In the genomic region with DNA sequence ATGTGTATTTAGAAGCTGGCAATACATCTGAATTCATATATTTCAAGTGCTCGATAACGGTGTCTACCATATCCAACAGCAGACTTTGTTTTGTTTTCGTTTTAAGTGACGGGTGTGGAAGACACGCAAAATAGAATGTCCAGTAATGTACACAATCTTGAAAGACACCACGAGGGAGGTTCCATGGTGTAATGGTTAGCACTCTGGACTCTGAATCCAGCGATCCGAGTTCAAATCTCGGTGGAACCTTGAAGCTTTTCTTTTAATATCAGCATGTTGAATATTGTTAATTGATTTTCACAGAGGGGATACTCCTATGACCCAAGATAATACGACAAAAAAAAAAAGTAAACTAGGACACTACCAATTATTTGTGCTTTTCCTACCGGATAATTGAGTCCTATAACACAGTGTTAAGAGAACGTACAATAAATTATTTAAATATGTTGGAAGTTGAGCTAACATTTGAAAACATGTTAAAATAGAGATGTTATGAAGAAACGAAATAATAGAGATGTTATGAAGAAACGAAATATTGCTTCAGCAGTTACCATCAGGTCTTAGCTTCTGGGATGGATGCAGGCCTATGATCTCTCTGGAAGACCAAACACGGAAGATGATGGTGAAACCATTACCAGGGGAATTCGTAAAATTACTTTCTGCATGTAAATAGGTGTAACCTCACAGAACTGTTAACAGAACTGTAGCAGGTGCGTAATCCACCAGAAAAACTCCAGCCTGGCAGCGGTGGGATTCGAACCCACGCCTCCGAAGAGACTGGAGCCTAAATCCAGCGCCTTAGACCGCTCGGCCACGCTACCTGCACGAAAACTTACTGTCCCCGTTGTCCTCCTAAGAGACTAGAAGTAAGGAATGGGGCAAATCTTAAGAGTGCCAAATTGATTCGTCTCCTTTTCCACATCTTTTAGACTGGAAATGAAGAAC, we compare ENCODE assay signal across 8 cellular contexts. TPM values are rescaled to one million over a fixed set of nuclear protein-coding genes. Genes with fewer than 3 reads are reported as not detected.
DNase-seq lines count a peak whose midpoint lies in the region; ATAC-seq and TF ChIP-seq lines count a peak whose summit lies in the region.

No MANE protein-coding gene starts in this region.

- intact Hi-C loops in PC-3 (cut with micrococcal nuclease): loop anchor here (1.0 to 2.0 kb wide), 4 partner anchors 36 to 233 kb away; no protein-coding TSS in a partner anchor
- intact Hi-C loops in natural killer cell (cut with micrococcal nuclease): loop anchor here (1.0 to 5.0 kb wide), 6 partner anchors 19 to 205 kb away; no protein-coding TSS in a partner anchor

- H3K4me1 ChIP-seq in PC-3 (ENCODE audit: insufficient read depth, low read length): peaks cover 15% of the 10 kb centered on the region; the same call in 1 of the 2 replicates

- H3K36me3 Mint-ChIP-seq in activated T-cell treated with anti-CD3 and anti-CD28 coated beads, Interleukin-2, amount 50 U/mL, for 4 hours (ENCODE audit: insufficient read depth): no peaks in the 10 kb centered on the region
- H3K36me3 Mint-ChIP-seq in natural killer cell: peaks cover 12% of the 10 kb centered on the region

- H3K27ac Mint-ChIP-seq in natural killer cell: peak overlapping the region; percentile 98 to 100

- peaks cover 3% of the 10 kb centered on the region for H3F3A ChIP-seq in PC-3 (ENCODE audit: low read length, unreplicated experiment)

- peak overlapping the region; percentile 78 for H2AFZ ChIP-seq in PC-3 (ENCODE audit: low read length)

- no peaks in the 10 kb centered on the region for H3K9me3 Mint-ChIP-seq in activated T-cell treated with anti-CD3 and anti-CD28 coated beads, Interleukin-2, amount 50 U/mL, for 4 hours
- no peaks in the 10 kb centered on the region for H3K9me3 Mint-ChIP-seq in natural killer cell

- no peaks in the 10 kb centered on the region for H3K9me3 ChIP-seq in PC-3 (ENCODE audit: low read length)

- no peak for TF ChIP-seq RAD21 in Ishikawa (IDR thresholded peaks at IDR 0.05; ENCODE audit: low read depth)

- ATAC-seq in GM19035 (IDR thresholded peaks at IDR 0.05; ENCODE audit: unreplicated experiment): peak; percentile 43
- ATAC-seq in PC-3: peak; percentile 39
- peak; percentile 25 for ATAC-seq in activated T-cell treated with anti-CD3 and anti-CD28 coated beads, Interleukin-2, amount 50 U/mL, for 4 hours
- peak; percentile 59 to 83 (median 70) for ATAC-seq in natural killer cell

- POLR2A ChIA-PET in PC-3 (lab: Charles Lee; ENCODE audit: unreplicated experiment): interaction anchor here (0.6 to 1.7 kb wide), 3 partner anchors 53 to 275 kb away, joined by 3 to 6 read pairs (median 4); no protein-coding TSS in a partner anchor

- BruUV-seq in PC-3 (replicated peaks; lab: Mats Ljungman, UMichigan): no TSS peak

- peak overlapping the region; percentile 59 for H3K9ac ChIP-seq in PC-3 (ENCODE audit: low read length)

- H3K27me3 ChIP-seq in PC-3 (ENCODE audit: low read length): no peaks in the 10 kb centered on the region

- CTCF ChIA-PET in PC-3 (lab: Charles Lee): interaction anchor here (0.9 kb wide), 2 partner anchors 18 to 32 kb away, joined by 3 to 7 read pairs; partner anchors contain the start of gene ALOX12B

- peak overlapping the region; percentile 91 for H3K4me3 ChIP-seq in PC-3 (ENCODE audit: low read length)

- peak overlapping the region; percentile 28; the same call in 1 of the 2 replicates for H3K27ac ChIP-seq in PC-3 (ENCODE audit: low read length)

- H3K4me3 Mint-ChIP-seq in activated T-cell treated with anti-CD3 and anti-CD28 coated beads, Interleukin-2, amount 50 U/mL, for 4 hours: peak overlapping the region; percentile 85
- peak overlapping the region; percentile 93 for H3K4me3 Mint-ChIP-seq in natural killer cell

- H3K4me1 Mint-ChIP-seq in activated T-cell treated with anti-CD3 and anti-CD28 coated beads, Interleukin-2, amount 50 U/mL, for 4 hours (ENCODE audit: low read depth): peaks cover 59% of the 10 kb centered on the region
- H3K4me1 Mint-ChIP-seq in natural killer cell: peaks cover 62 to 65% of the 10 kb centered on the region in 2 donors

- no peaks in the 10 kb centered on the region for H3K36me3 ChIP-seq in PC-3 (ENCODE audit: low read depth, low read length)

- H3K9me2 ChIP-seq in PC-3 (replicated peaks; ENCODE audit: low read length): no peaks in the 10 kb centered on the region

- TF ChIP-seq EP300 in Ishikawa (IDR thresholded peaks at IDR 0.05; ENCODE audit: borderline replicate concordance): no peak; the same call in 1 of the 2 replicates

- H4K20me1 ChIP-seq in PC-3 (ENCODE audit: low read length): peaks cover 3% of the 10 kb centered on the region

- DNase-seq in AG08395 (ENCODE audit: low spot score) (peak; percentile 56), PC-3 (peak; percentile 93), fibroblast of gingiva (ENCODE audit: low read depth) (peak; percentile 90), natural killer cell (peak; percentile 79)
- peak; percentile 80 for DNase-seq in activated T-cell treated with anti-CD3 and anti-CD28 coated beads, Interleukin-2, amount 50 U/mL, for 4 hours
- DNase-seq in stimulated activated naive CD4-positive, alpha-beta T cell (lab: John Stamatoyannopoulos, UW): peak; percentile 74 to 95 (median 83)

- peaks cover 54% of the 10 kb centered on the region for H3K27me3 Mint-ChIP-seq in activated T-cell treated with anti-CD3 and anti-CD28 coated beads, Interleukin-2, amount 50 U/mL, for 4 hours (ENCODE audit: low read depth)
- peaks cover 53 to 55% of the 10 kb centered on the region in 2 donors for H3K27me3 Mint-ChIP-seq in natural killer cell (ENCODE audit: low read depth in 2 of 2)

- peak overlapping the region; percentile 96 for H3K4me2 ChIP-seq in PC-3 (ENCODE audit: low read length)

- TF ChIP-seq CTCF in PC-3 (conservative IDR thresholded peaks at IDR 0.05; ENCODE audit: low read depth, low read length) (no peak), natural killer cell (IDR thresholded peaks at IDR 0.05) (no peak)

- no peaks in the 10 kb centered on the region for H3K79me2 ChIP-seq in PC-3 (ENCODE audit: low read length)

TF ChIP-seq in Ishikawa, 13 proteins besides CTCF, POLR2A, EP300 and RAD21 (continues in another document):
- TF ChIP-seq FOXM1 (IDR thresholded peaks at IDR 0.05; ENCODE audit: borderline replicate concordance, low read depth): peak; percentile 34; the same call in 1 of the 2 replicates
- TF ChIP-seq, protein P1, sequence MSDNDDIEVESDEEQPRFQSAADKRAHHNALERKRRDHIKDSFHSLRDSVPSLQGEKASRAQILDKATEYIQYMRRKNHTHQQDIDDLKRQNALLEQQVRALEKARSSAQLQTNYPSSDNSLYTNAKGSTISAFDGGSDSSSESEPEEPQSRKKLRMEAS (IDR thresholded peaks at IDR 0.05): peak; percentile 46; the same call in 1 of the 2 replicates
- TF ChIP-seq CEBPB (IDR thresholded peaks at IDR 0.05): peak; percentile 62; the same call in 1 of the 2 replicates
- no peak for TF ChIP-seq EGR1 (IDR thresholded peaks at IDR 0.05)
- TF ChIP-seq NFIC (IDR thresholded peaks at IDR 0.05): peak; percentile 10; the same call in 1 of the 2 replicates
- peak; percentile 95 for TF ChIP-seq TEAD4 (IDR thresholded peaks at IDR 0.05)
- TF ChIP-seq CREB1 (IDR thresholded peaks at IDR 0.05; ENCODE audit: low read depth): 0 out of 2 replicates have a peak, but pooled peaks have one; percentile 24
- no peak for TF ChIP-seq ZBTB7A (IDR thresholded peaks at IDR 0.05; ENCODE audit: low read depth)
- no peak for TF ChIP-seq YY1 (IDR thresholded peaks at IDR 0.05; ENCODE audit: low read depth)
- peak; percentile 24; the same call in 1 of the 2 replicates for TF ChIP-seq TCF12 (IDR thresholded peaks at IDR 0.05; ENCODE audit: low read depth)
- TF ChIP-seq REST (IDR thresholded peaks at IDR 0.05; ENCODE audit: low read depth): no peak

RNA-seq across cellular contexts. Expression of gene ALOXE3, which starts 1.5 kb away (rescaled TPM):
- total RNA-seq in PC-3 (2014; rRNA removed) (1.4 and 3.6 TPM in 2 replicates), natural killer cell (not detected)
- not detected for total RNA-seq in activated T-cell treated with anti-CD3 and anti-CD28 coated beads, Interleukin-2, amount 50 U/mL, for 4 hours

RNA-seq across cellular contexts. Expression of gene HES7, which starts 4.1 kb away (rescaled TPM):
- total RNA-seq in PC-3 (2014; rRNA removed) (2.9 TPM in 1 of 2 replicates, not detected in the other), natural killer cell (under 1 TPM; 0.50 to 0.77 (median 0.61) TPM)
- 1 to 10 TPM; 1.2 to 1.7 (median 1.4) TPM for total RNA-seq in activated T-cell treated with anti-CD3 and anti-CD28 coated beads, Interleukin-2, amount 50 U/mL, for 4 hours

RNA-seq across cellular contexts. Expression of gene ALOX12B, which starts 32.3 kb away (rescaled TPM):
- total RNA-seq in PC-3 (2014; rRNA removed) (0.55 and 1.2 TPM in 2 replicates), natural killer cell (under 1 TPM; 0.29 to 0.58 (median 0.56) TPM)
- total RNA-seq in activated T-cell treated with anti-CD3 and anti-CD28 coated beads, Interleukin-2, amount 50 U/mL, for 4 hours: 1 to 10 TPM in 1 of 3 donors, under 1 TPM in 2; 0.81 to 1.6 (median 0.95) TPM

RNA-seq across cellular contexts. Expression of gene PER1, which starts 32.4 kb away (rescaled TPM):
- total RNA-seq in PC-3 (2014; rRNA removed) (25.0 and 47.2 TPM in 2 replicates), natural killer cell (1,000 to 10,000 TPM in 1 of 3 donors, 100 to 1,000 TPM in 2; 636 to 1,422 (median 923) TPM)
- 10 to 100 TPM; 30.4 to 36.9 (median 36.7) TPM for total RNA-seq in activated T-cell treated with anti-CD3 and anti-CD28 coated beads, Interleukin-2, amount 50 U/mL, for 4 hours

RNA-seq across cellular contexts. Expression of gene VAMP2, which starts 42.9 kb away (rescaled TPM):
- 5.0 and 18.0 TPM in 2 replicates for total RNA-seq in PC-3 (2014; rRNA removed)
- total RNA-seq in activated T-cell treated with anti-CD3 and anti-CD28 coated beads, Interleukin-2, amount 50 U/mL, for 4 hours: 10 to 100 TPM; 49.6 to 67.5 (median 59.7) TPM
- total RNA-seq in natural killer cell: 100 to 1,000 TPM; 191 to 315 (median 234) TPM

Comparison
In these comparisons a context has a peak if more than half of its experiments do, and no peak if none do; other contexts are left out.
1. Peak in every context shown above with its lines: DNase-seq, ATAC-seq, H3K4me3 ChIP-seq and H3K27ac ChIP-seq.